ENCODE assay signal across 15 cellular contexts in genomic region chrX:960821-961220, GRCh38.
DNase-seq lines count a peak whose midpoint lies in the region; ATAC-seq and TF ChIP-seq lines count a peak whose summit lies in the region.
"Had no signal": no experiment of that assay in that cellular context is flagged by ENCODE, and none has a peak within 500 bp of the region (broad histone marks: within the 10 kb centered on the region; RNA-seq: fewer than 3 reads in every experiment).

No MANE protein-coding gene starts in this region.

- no peaks in the 10 kb centered on the region for H3K4me1 ChIP-seq in H9 (ENCODE audit: insufficient read depth, low read length)
- peaks cover 32% of the 10 kb centered on the region for H3K4me1 ChIP-seq in neural progenitor cell
- H3K4me1 ChIP-seq: BLaER1 treated with 17β-estradiol and CSF1 and Interleukin-3, amounts not matched to agents 10 nM and 100 nM had no signal

- H3K27ac ChIP-seq in H9 (ENCODE audit: insufficient read length, low read depth, low read length) (no peak overlapping the region), neural progenitor cell (peak overlapping the region; percentile 52)
- H3K27ac ChIP-seq: BLaER1 treated with 17β-estradiol and CSF1 and Interleukin-3, amounts not matched to agents 10 nM and 100 nM; HL-60 had no signal

- H3K36me3 Mint-ChIP-seq in H9 (ENCODE audit: insufficient read depth in 1 of 3, low read depth in 3 of 3) = no peaks in the 10 kb centered on the region
- no peaks in the 10 kb centered on the region for H3K36me3 Mint-ChIP-seq in neural progenitor cell
- H3K36me3 Mint-ChIP-seq: CD8-positive, alpha-beta T cell had no signal

- no peak overlapping the region for H2BK5ac ChIP-seq in H9 (ENCODE audit: insufficient read length, low read length)

- H4K91ac ChIP-seq in H9 (ENCODE audit: insufficient read length, low read depth, low read length) = no peak overlapping the region

- H2AFZ ChIP-seq in H9 (ENCODE audit: low read length) (no peak overlapping the region), neural progenitor cell (replicated peaks) (no peak overlapping the region)

- no peak overlapping the region for H2AK5ac ChIP-seq in H9 (ENCODE audit: insufficient read length, low read length)

- DNase-seq in H9 = no peak
- DNase-seq in ecto neural progenitor cell (ENCODE audit: low spot score) = peak; percentile 44
- peak; percentile 68 for DNase-seq in neural progenitor cell (ENCODE audit: low spot score)
- DNase-seq: Calu3, DND-41, EL, GOT3, H7 had no signal

- H3K23me2 ChIP-seq in H9 (ENCODE audit: insufficient read length, low read depth, low read length, poor library complexity, severe bottlenecking) = no peaks in the 10 kb centered on the region

- H3K23ac ChIP-seq in H9 (ENCODE audit: insufficient read length, low read depth, low read length) = no peak overlapping the region

- H3K4ac ChIP-seq in H9 (ENCODE audit: low read depth, low read length) = no peak overlapping the region

- no peak overlapping the region for H3K56ac ChIP-seq in H9 (ENCODE audit: insufficient read length, low read depth, low read length)

- H4K5ac ChIP-seq in H9 (ENCODE audit: insufficient read length, low read depth, low read length) = no peak overlapping the region

- H3K4me3 ChIP-seq in neural progenitor cell = peak overlapping the region; percentile 14
- H3K4me3 ChIP-seq: BLaER1 treated with 17β-estradiol and CSF1 and Interleukin-3, amounts not matched to agents 10 nM and 100 nM had no signal

- H4K8ac ChIP-seq in H9 (replicated peaks; ENCODE audit: insufficient read length, low read depth, low read length) = no peak overlapping the region

- H3K79me2 ChIP-seq in H9 (ENCODE audit: insufficient read depth, low read length) = no peaks in the 10 kb centered on the region
- no peaks in the 10 kb centered on the region for H3K79me2 ChIP-seq in neural progenitor cell (ENCODE audit: low read depth)

- no peaks in the 10 kb centered on the region for H3K79me1 ChIP-seq in H9 (ENCODE audit: insufficient read depth, low read depth, low read length, poor library complexity, severe bottlenecking)

- H3F3A ChIP-seq in neural progenitor cell (ENCODE audit: low read depth) = peaks cover 7% of the 10 kb centered on the region

- H4K20me1 ChIP-seq in H9 (ENCODE audit: control insufficient read depth, insufficient read depth, insufficient read length) (no peaks in the 10 kb centered on the region), neural progenitor cell (ENCODE audit: low read depth) (no peaks in the 10 kb centered on the region)

- no peaks in the 10 kb centered on the region for H3K27me3 ChIP-seq in H9 (ENCODE audit: insufficient read depth, low read length)
- H3K27me3 ChIP-seq in neural progenitor cell = no peaks in the 10 kb centered on the region

- no peak overlapping the region for H3K4me2 ChIP-seq in H9 (ENCODE audit: insufficient read depth, insufficient read length, low read length)
- peak overlapping the region; percentile 73 for H3K4me2 ChIP-seq in neural progenitor cell
- H3K4me2 ChIP-seq: BLaER1 treated with 17β-estradiol and CSF1 and Interleukin-3, amounts not matched to agents 10 nM and 100 nM had no signal

- H3K9ac ChIP-seq in H9 (ENCODE audit: extremely low read depth, insufficient read length, low read length) (no peak overlapping the region), neural progenitor cell (no peak overlapping the region)
- H3K9ac ChIP-seq: BLaER1 treated with 17β-estradiol and CSF1 and Interleukin-3, amounts not matched to agents 10 nM and 100 nM had no signal

- H3K14ac ChIP-seq in H9 (ENCODE audit: insufficient read depth, low read length) = no peak overlapping the region

- TF ChIP-seq CTCF in H9 (conservative IDR thresholded peaks at IDR 0.05) (no peak), neural progenitor cell (IDR thresholded peaks at IDR 0.05) (no peak)

- ATAC-seq in GM21717 (IDR thresholded peaks at IDR 0.05; ENCODE audit: unreplicated experiment) (no peak), HG03025 (IDR thresholded peaks at IDR 0.05; ENCODE audit: low FRiP score, unreplicated experiment) (no peak), GM21619 (IDR thresholded peaks at IDR 0.05; ENCODE audit: unreplicated experiment) (no peak)
- ATAC-seq: CD8-positive, alpha-beta T cell had no signal

- H3K9me3 ChIP-seq in H9 (ENCODE audit: control insufficient read depth, low read depth, low read length) (no peaks in the 10 kb centered on the region), neural progenitor cell (ENCODE audit: low read depth) (no peaks in the 10 kb centered on the region)

- H2BK20ac ChIP-seq in H9 (ENCODE audit: low read depth, low read length, poor library complexity, severe bottlenecking) = no peak overlapping the region

- no peak overlapping the region for H2BK120ac ChIP-seq in H9 (ENCODE audit: low read depth, low read length, poor library complexity, severe bottlenecking)

- H3K4me3 Mint-ChIP-seq in H9 (no peak overlapping the region), neural progenitor cell (no peak overlapping the region)
- H3K4me3 Mint-ChIP-seq: B cell; CD8-positive, alpha-beta T cell had no signal

- H3K36me3 ChIP-seq in neural progenitor cell = no peaks in the 10 kb centered on the region
- H3K36me3 ChIP-seq: BLaER1 treated with 17β-estradiol and CSF1 and Interleukin-3, amounts not matched to agents 10 nM and 100 nM had no signal

- H3K9me3 Mint-ChIP-seq in H9 = no peaks in the 10 kb centered on the region
- H3K9me3 Mint-ChIP-seq in neural progenitor cell = no peaks in the 10 kb centered on the region
- H3K9me3 Mint-ChIP-seq: CD8-positive, alpha-beta T cell had no signal

- H2BK12ac ChIP-seq in H9 (ENCODE audit: insufficient read length, low read depth, low read length) = no peak overlapping the region

- WGBS in H9 (ENCODE audit: extremely low coverage, insufficient read length, low lambda C conversion rate) = no CpG with 5 or more reads among the region's 8 CpGs

- no peak overlapping the region for H2BK15ac ChIP-seq in H9 (ENCODE audit: low read depth, low read length)

- H3T11ph ChIP-seq in H9 (ENCODE audit: low read length) = no peak overlapping the region

- peaks cover 31 to 33% of the 10 kb centered on the region in 2 experiments for H3K4me1 Mint-ChIP-seq in H9
- H3K4me1 Mint-ChIP-seq in neural progenitor cell = peaks cover 29% of the 10 kb centered on the region

- H3K27me3 Mint-ChIP-seq in H9 (ENCODE audit: low read depth) = peaks cover 13% of the 10 kb centered on the region
- H3K27me3 Mint-ChIP-seq in neural progenitor cell (ENCODE audit: insufficient read depth, low read depth) = peaks cover 2% of the 10 kb centered on the region
- H3K27me3 Mint-ChIP-seq: B cell had no signal

- H3K27ac Mint-ChIP-seq in H9 (peak overlapping the region in 2 of 3 experiments; percentile 9 to 40; a peak in 3 of 7 replicates), neural progenitor cell (no peak overlapping the region)
- H3K27ac Mint-ChIP-seq: B cell; CD8-positive, alpha-beta T cell had no signal

- H3K18ac ChIP-seq in H9 (ENCODE audit: insufficient read length, low read depth, low read length) = no peak overlapping the region
